ENCODE assay signal across 1 cellular context in genomic region chr11:119027561-119028345, GRCh38.
TF ChIP-seq lines count a peak whose summit lies in the region.

No MANE protein-coding gene starts in this region.

TF ChIP-seq in H1, 55 proteins besides CTCF, POLR2A, EP300 and RAD21:
- TF ChIP-seq NRF1 (IDR thresholded peaks at IDR 0.05; ENCODE audit: low read depth, low read length) (no peak), TAF1 (IDR thresholded peaks at IDR 0.05; ENCODE audit: low read depth, low read length) (no peak), YY1 (IDR thresholded peaks at IDR 0.05; ENCODE audit: low read depth, low read length) (no peak)
